ENCODE assay signal across 9 cellular contexts in the genomic region with DNA sequence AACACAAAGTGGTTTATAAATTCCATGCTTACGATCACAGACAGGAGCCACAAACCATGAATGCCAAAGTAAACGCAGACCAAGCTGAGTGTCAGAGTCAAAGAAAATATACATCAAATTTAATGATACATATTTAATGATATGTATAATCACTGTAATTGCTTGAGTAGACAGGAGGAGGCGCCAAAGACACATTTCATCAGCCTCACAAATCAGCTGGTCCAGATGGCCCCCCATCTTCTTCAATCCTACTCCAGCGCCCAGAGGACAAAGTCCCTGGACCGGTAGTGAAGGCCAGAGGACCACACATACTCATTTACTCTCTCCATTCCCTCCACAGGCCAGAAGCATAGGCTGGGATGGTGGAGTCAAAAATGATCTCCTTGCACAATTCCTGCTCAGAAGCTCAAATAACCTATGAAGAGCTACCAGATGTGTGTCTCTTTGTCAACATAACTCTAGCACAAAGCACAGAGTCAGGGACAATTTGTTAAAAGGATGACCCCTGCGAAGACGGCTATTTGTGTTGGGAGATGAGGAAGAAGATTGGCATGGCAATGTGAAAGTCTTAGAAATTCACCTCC.
DNase-seq lines count a peak whose midpoint lies in the region; ATAC-seq, FAIRE-seq and TF ChIP-seq lines count a peak whose summit lies in the region.
"Had no signal": no experiment of that assay in that cellular context is flagged by ENCODE, and none has a peak within 500 bp of the region (broad histone marks: within the 10 kb centered on the region; RNA-seq: fewer than 3 reads in every experiment).

No MANE protein-coding gene starts in this region.

- intact Hi-C loops in GM12878 (cut with micrococcal nuclease; ENCODE audit: unreplicated experiment) = no loop called here
- intact Hi-C loops in gastrocnemius medialis (cut with DNase I; ENCODE audit: low total_unique reads) = no loop called here

- no peak overlapping the region for H2BK120ac ChIP-seq in mesendoderm (ENCODE audit: low read depth, low read length)

- no peak overlapping the region for H4K8ac ChIP-seq in mesendoderm (ENCODE audit: low read depth, low read length)

- H3K23ac ChIP-seq in mesendoderm (ENCODE audit: low read length) = no peak overlapping the region

- H4K5ac ChIP-seq in mesendoderm (ENCODE audit: low read length) = no peak overlapping the region

- H3K36me3 ChIP-seq in GM12878 (ENCODE audit: control insufficient read depth in 2 of 2, insufficient read depth in 2 of 2, low read length in 1 of 2) (peaks cover 5 to 17% of the 10 kb centered on the region in 2 experiments), mesendoderm (ENCODE audit: control insufficient read depth, insufficient read depth, low read length) (no peaks in the 10 kb centered on the region), gastrocnemius medialis (peaks cover 0 to 8% of the 10 kb centered on the region in 2 donors)

- no peak overlapping the region for H3K18ac ChIP-seq in mesendoderm (ENCODE audit: low read length)

- H2BK5ac ChIP-seq in mesendoderm (ENCODE audit: low read length) = no peak overlapping the region

- no peaks in the 10 kb centered on the region for H4K20me1 ChIP-seq in GM12878 (ENCODE audit: control insufficient read depth, insufficient read depth)

- ATAC-seq in GM12878 (peak; percentile 44; the same call in 2 of the 3 replicates), gastrocnemius medialis (no peak), HG03439 (IDR thresholded peaks at IDR 0.05; ENCODE audit: unreplicated experiment) (no peak)

- SMC1A ChIA-PET in GM12878 (lab: Charles Lee; ENCODE audit: uncharacterized antibody, unreplicated experiment) = interaction anchor here (1.3 to 1.8 kb wide), 2 partner anchors 9 to 92 kb away, joined by 4 to 8 read pairs; no protein-coding TSS in a partner anchor

- FAIRE-seq in D721Med (lab: Jason Lieb, UNC) = no peak
- peak; percentile 31 for FAIRE-seq in GM12878 (lab: Jason Lieb, UNC)

- H3K56ac ChIP-seq in mesendoderm (ENCODE audit: low read length) = no peak overlapping the region

- H3K4me3 ChIP-seq in HL-60 (replicated peaks; ENCODE audit: insufficient read depth, low read length) (no peak overlapping the region), GM12878 (no peak overlapping the region), mesendoderm (ENCODE audit: low read length) (no peak overlapping the region), gastrocnemius medialis (no peak overlapping the region)

- H2BK15ac ChIP-seq in mesendoderm (replicated peaks; ENCODE audit: low read depth) = no peak overlapping the region

- H3K9me3 ChIP-seq in GM12878 (replicated peaks; ENCODE audit: control insufficient read depth, insufficient read depth, low read length) = no peaks in the 10 kb centered on the region; the same call in 2 of the 3 replicates
- H3K9me3 ChIP-seq in gastrocnemius medialis = no peaks in the 10 kb centered on the region

- peak; percentile 38 for TF ChIP-seq CTCF in D721Med (IDR thresholded peaks at IDR 0.05; ENCODE audit: insufficient read depth, missing control alignments)
- TF ChIP-seq CTCF in HL-60 (IDR thresholded peaks at IDR 0.05; ENCODE audit: insufficient read depth, low read length) = peak; percentile 9
- peak; percentile 23 to 46 (median 25); a peak in 4 of 6 replicates for TF ChIP-seq CTCF in GM12878 (IDR thresholded peaks at IDR 0.05 in 2 of 3, conservative IDR thresholded peaks at IDR 0.05 in 1 of 3; ENCODE audit: control insufficient read depth in 2 of 3, extremely low read depth in 1 of 3, insufficient read depth in 1 of 3, low read depth in 3 of 3, low read length in 3 of 3)
- TF ChIP-seq CTCF in gastrocnemius medialis (IDR thresholded peaks at IDR 0.05 in 4 of 5, conservative IDR thresholded peaks at IDR 0.05 in 1 of 5) = no peak

- RAD21 ChIA-PET in GM12878 (lab: Charles Lee; ENCODE audit: unreplicated experiment) = interaction anchor here (1.2 to 1.3 kb wide), 4 partner anchors 37 to 303 kb away, joined by 3 to 6 read pairs (median 4); no protein-coding TSS in a partner anchor

- H3K4me2 ChIP-seq in GM12878 (ENCODE audit: control insufficient read depth, insufficient read depth) (no peak overlapping the region), mesendoderm (ENCODE audit: low read length) (no peak overlapping the region)

- TF ChIP-seq EP300 in GM12878 (IDR thresholded peaks at IDR 0.05; ENCODE audit: borderline replicate concordance in 1 of 2, control insufficient read depth in 1 of 2, low read depth in 2 of 2, low read length in 2 of 2) = no peak

- TF ChIP-seq RAD21 in GM12878 (IDR thresholded peaks at IDR 0.05; ENCODE audit: insufficient read depth, low read depth, low read length) = peak; percentile 37

- POLR2A ChIA-PET in GM12878 (lab: Charles Lee) = no interaction called here

- H3K79me2 ChIP-seq in GM12878 (ENCODE audit: control insufficient read depth, insufficient read depth, low read length) (no peaks in the 10 kb centered on the region), mesendoderm (ENCODE audit: control insufficient read depth, insufficient read depth, low read length) (no peaks in the 10 kb centered on the region)

- H3K27ac ChIP-seq in HL-60 (replicated peaks) (no peak overlapping the region), GM12878 (ENCODE audit: control insufficient read depth, insufficient read depth) (no peak overlapping the region), mesendoderm (ENCODE audit: low read depth, low read length) (no peak overlapping the region), gastrocnemius medialis (no peak overlapping the region)

- H3K9ac ChIP-seq in GM12878 (ENCODE audit: control insufficient read depth, insufficient read depth, low read length) = no peak overlapping the region
- no peak overlapping the region for H3K9ac ChIP-seq in mesendoderm (ENCODE audit: low read length)

- no TSS peak for BruUV-seq in GM12878 (replicated peaks; lab: Mats Ljungman, UMichigan)

- TF ChIP-seq POLR2A in GM12878 (IDR thresholded peaks at IDR 0.05; ENCODE audit: low read depth, low read length) (no peak), gastrocnemius medialis (IDR thresholded peaks at IDR 0.05) (no peak)

- H3K27me3 ChIP-seq in HL-60 (ENCODE audit: insufficient read depth, poor library complexity, severe bottlenecking) (no peaks in the 10 kb centered on the region), GM12878 (replicated peaks in 1 of 2; ENCODE audit: control insufficient read depth in 2 of 2, insufficient read depth in 2 of 2, low read length in 1 of 2) (no peaks in the 10 kb centered on the region), mesendoderm (ENCODE audit: insufficient read depth, low read length, poor library complexity) (no peaks in the 10 kb centered on the region), gastrocnemius medialis (no peaks in the 10 kb centered on the region)

- no peak overlapping the region for H2AFZ ChIP-seq in GM12878 (ENCODE audit: control insufficient read depth, low read depth, low read length)

- WGBS in GM12878 (ENCODE audit: insufficient coverage, insufficient replicate concordance, low lambda C conversion rate, missing lambda C conversion rate) = 93% methylated on average over 7 of the region's 7 CpGs
- no CpG with 5 or more reads among the region's 7 CpGs for WGBS in mesendoderm (ENCODE audit: extremely low coverage, insufficient coverage, low lambda C conversion rate)

- H3K4me1 ChIP-seq in GM12878 (ENCODE audit: control insufficient read depth, insufficient read depth, low read length) (peaks cover 3% of the 10 kb centered on the region; the same call in 1 of the 2 replicates), mesendoderm (ENCODE audit: control insufficient read depth, low read depth, low read length) (no peaks in the 10 kb centered on the region), gastrocnemius medialis (peaks cover 0 to 3% of the 10 kb centered on the region in 2 donors)

- H3K79me1 ChIP-seq in mesendoderm (ENCODE audit: low read length) = no peaks in the 10 kb centered on the region

- in situ Hi-C loops in GM12878 (cut with MboI) (no loop called here), gastrocnemius medialis (cut with MboI; ENCODE audit: low sequenced_read_pairs in 4 of 4) (no loop called here)

- no peak overlapping the region for H2AK5ac ChIP-seq in mesendoderm (ENCODE audit: low read length)

- DNase-seq in D721Med (ENCODE audit: insufficient read length, low spot score) (no peak), HL-60 (ENCODE audit: low read depth in 1 of 2, low spot score in 1 of 2) (peak in 1 of 2 experiments; percentile 7), GM12878 (ENCODE audit: low read depth, low spot score) (no peak), mesendoderm (peak; percentile 30), gastrocnemius medialis (no peak), inferior parietal cortex (ENCODE audit: extremely low spot score) (no peak), NOMO-1 (lab: John Stamatoyannopoulos, UW; ENCODE audit: unreplicated experiment in 2 of 2) (no peak)
- DNase-seq: activated B cell treated with CpG ODN at 0.5 μM for 24 hours had no signal

- H3K4ac ChIP-seq in mesendoderm (ENCODE audit: low read depth, low read length) = no peak overlapping the region

- CTCF ChIA-PET in GM12878 (lab: Yijun Ruan, JAX) = interaction anchor here (0.6 to 2.2 kb wide), 13 partner anchors 11 to 304 kb away, joined by 3 to 10 read pairs (median 4); no protein-coding TSS in a partner anchor

TF ChIP-seq in GM12878, 131 proteins besides CTCF, POLR2A, EP300 and RAD21 (continues in another document):
- no peak for TF ChIP-seq NR2C1 (IDR thresholded peaks at IDR 0.05)
- TF ChIP-seq, protein P1, sequence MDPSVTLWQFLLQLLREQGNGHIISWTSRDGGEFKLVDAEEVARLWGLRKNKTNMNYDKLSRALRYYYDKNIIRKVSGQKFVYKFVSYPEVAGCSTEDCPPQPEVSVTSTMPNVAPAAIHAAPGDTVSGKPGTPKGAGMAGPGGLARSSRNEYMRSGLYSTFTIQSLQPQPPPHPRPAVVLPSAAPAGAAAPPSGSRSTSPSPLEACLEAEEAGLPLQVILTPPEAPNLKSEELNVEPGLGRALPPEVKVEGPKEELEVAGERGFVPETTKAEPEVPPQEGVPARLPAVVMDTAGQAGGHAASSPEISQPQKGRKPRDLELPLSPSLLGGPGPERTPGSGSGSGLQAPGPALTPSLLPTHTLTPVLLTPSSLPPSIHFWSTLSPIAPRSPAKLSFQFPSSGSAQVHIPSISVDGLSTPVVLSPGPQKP (IDR thresholded peaks at IDR 0.05; ENCODE audit: low read depth, low read length) = no peak
- TF ChIP-seq YY1 (IDR thresholded peaks at IDR 0.05; ENCODE audit: low read depth, low read length) = no peak
- TF ChIP-seq PAX8 (IDR thresholded peaks at IDR 0.05) = no peak
- TF ChIP-seq SPI1 (IDR thresholded peaks at IDR 0.05; ENCODE audit: borderline replicate concordance, insufficient read depth, low read depth, low read length) = no peak
- TF ChIP-seq, protein P2, sequence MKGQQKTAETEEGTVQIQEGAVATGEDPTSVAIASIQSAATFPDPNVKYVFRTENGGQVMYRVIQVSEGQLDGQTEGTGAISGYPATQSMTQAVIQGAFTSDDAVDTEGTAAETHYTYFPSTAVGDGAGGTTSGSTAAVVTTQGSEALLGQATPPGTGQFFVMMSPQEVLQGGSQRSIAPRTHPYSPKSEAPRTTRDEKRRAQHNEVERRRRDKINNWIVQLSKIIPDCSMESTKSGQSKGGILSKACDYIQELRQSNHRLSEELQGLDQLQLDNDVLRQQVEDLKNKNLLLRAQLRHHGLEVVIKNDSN (IDR thresholded peaks at IDR 0.05; ENCODE audit: borderline replicate concordance, extremely low read length, insufficient read depth, low read depth, low read length) = no peak
- no peak for TF ChIP-seq JUND (IDR thresholded peaks at IDR 0.05; ENCODE audit: low read depth, low read length)

Comparison
In these comparisons a context has a peak if more than half of its experiments do, and no peak if none do; other contexts are left out.
1. CTCF ChIP-seq: peak in D721Med (single experiment), HL-60 (single experiment) and GM12878 (3 of 3); none in gastrocnemius medialis (0 of 5).